Comparison of ENCODE assay signal across 11 cellular contexts in the genomic region with DNA sequence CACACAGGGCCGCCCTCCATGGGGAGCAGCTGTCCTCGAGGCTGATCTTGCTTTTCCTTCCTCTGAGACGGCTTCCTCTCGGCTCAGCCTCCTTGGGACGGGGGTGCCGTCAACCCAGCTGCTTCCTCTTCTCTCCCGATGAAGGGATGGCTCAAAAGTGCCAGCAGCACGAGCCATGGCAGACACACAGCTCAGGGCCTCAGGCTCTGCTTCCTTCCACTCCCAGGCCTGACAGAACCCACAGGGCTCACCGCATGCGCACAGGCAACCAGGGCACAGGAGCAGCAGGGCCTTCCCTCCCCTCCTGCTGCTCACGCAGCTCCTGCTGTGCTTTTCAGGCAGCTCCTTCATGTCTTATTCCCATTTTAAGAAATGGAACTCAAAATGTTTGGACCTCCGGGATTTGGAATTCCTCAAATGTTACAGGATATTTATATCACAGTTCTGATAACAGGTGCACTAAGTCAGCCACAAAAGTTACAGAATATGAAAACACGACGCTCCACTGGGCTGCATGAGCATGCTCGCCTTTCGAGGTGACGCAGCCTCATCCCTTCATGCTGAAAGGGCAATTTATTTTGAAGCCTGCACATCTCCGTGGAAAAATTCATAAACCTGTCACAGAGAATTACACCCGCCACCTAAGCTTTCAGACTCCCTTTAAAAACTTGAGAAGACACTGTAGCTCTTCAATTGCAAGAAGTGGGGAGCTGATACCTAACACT.
DNase-seq lines count a peak whose midpoint lies in the region; ATAC-seq and TF ChIP-seq lines count a peak whose summit lies in the region.
"Had no signal": no experiment of that assay in that cellular context is flagged by ENCODE, and none has a peak within 500 bp of the region (broad histone marks: within the 10 kb centered on the region; RNA-seq: fewer than 3 reads in every experiment).

No MANE protein-coding gene starts in this region.

- H3K27me3 Mint-ChIP-seq in MCF 10A (ENCODE audit: insufficient read depth, unreplicated experiment) (no peaks in the 10 kb centered on the region), osteocyte (ENCODE audit: unreplicated experiment) (no peaks in the 10 kb centered on the region)

- H3K4me1 Mint-ChIP-seq in MCF 10A (ENCODE audit: insufficient read depth, unreplicated experiment): peaks cover 21% of the 10 kb centered on the region
- H3K4me1 Mint-ChIP-seq in osteocyte (ENCODE audit: unreplicated experiment): peaks cover 41% of the 10 kb centered on the region

- peak overlapping the region; percentile 2 for H3K27ac Mint-ChIP-seq in MCF 10A (ENCODE audit: low read depth, unreplicated experiment)
- peak overlapping the region; percentile 67 for H3K27ac Mint-ChIP-seq in osteocyte (ENCODE audit: unreplicated experiment)

- CTCF ChIA-PET in MCF 10A (lab: Yijun Ruan, JAX): no interaction called here

- H3K36me3 Mint-ChIP-seq in MCF 10A (ENCODE audit: insufficient read depth, unreplicated experiment) (peaks cover 4% of the 10 kb centered on the region), osteocyte (ENCODE audit: unreplicated experiment) (no peaks in the 10 kb centered on the region)

- no peak for TF ChIP-seq POLR2A in breast epithelium (IDR thresholded peaks at IDR 0.05)

- H3K4me3 Mint-ChIP-seq in MCF 10A (ENCODE audit: unreplicated experiment): no peak overlapping the region
- H3K4me3 Mint-ChIP-seq in osteocyte (ENCODE audit: unreplicated experiment): no peak overlapping the region

- BruUV-seq in MCF 10A (replicated peaks; lab: Mats Ljungman, UMichigan): no TSS peak

- no peak overlapping the region for H3K27ac ChIP-seq in breast epithelium

- no peak overlapping the region for H3K4me3 ChIP-seq in breast epithelium

- TF ChIP-seq CTCF in MCF 10A (IDR thresholded peaks at IDR 0.05; ENCODE audit: unreplicated experiment) (no peak), breast epithelium (IDR thresholded peaks at IDR 0.05) (no peak), osteocyte (IDR thresholded peaks at IDR 0.05) (no peak)

- no peaks in the 10 kb centered on the region for H3K9me3 ChIP-seq in breast epithelium

- intact Hi-C loops in MCF 10A (cut with micrococcal nuclease) (no loop called here), breast epithelium (cut with DNase I; ENCODE audit: low total_unique reads) (no loop called here), left cardiac atrium (cut with DNase I) (no loop called here)

- no peaks in the 10 kb centered on the region for H3K36me3 ChIP-seq in breast epithelium

- no peaks in the 10 kb centered on the region for H3K4me1 ChIP-seq in breast epithelium

- ATAC-seq in left cardiac atrium (peak; percentile 69 to 74), HG03565 (IDR thresholded peaks at IDR 0.05; ENCODE audit: unreplicated experiment) (no peak)

- no peak for DNase-seq in MCF 10A (ENCODE audit: unreplicated experiment)
- DNase-seq in breast epithelium (ENCODE audit: low spot score in 2 of 2): no peak
- peak; percentile 39 for DNase-seq in left cardiac atrium
- no peak for DNase-seq in osteocyte (ENCODE audit: extremely low spot score, unreplicated experiment)
- DNase-seq in SHP77 (lab: John Stamatoyannopoulos, UW): no peak
- DNase-seq in NCI-H146 (lab: John Stamatoyannopoulos, UW): no peak
- no peak for DNase-seq in NK-92 (lab: John Stamatoyannopoulos, UW; ENCODE audit: unreplicated experiment)
- DNase-seq: DMS79, NCI-H1436, T-helper 2 cell had no signal

- no peaks in the 10 kb centered on the region for H3K9me3 Mint-ChIP-seq in MCF 10A (ENCODE audit: unreplicated experiment)
- H3K9me3 Mint-ChIP-seq in osteocyte (ENCODE audit: unreplicated experiment): no peaks in the 10 kb centered on the region

- H3K27me3 ChIP-seq in breast epithelium: no peaks in the 10 kb centered on the region

- POLR2A ChIA-PET in MCF 10A (lab: Yijun Ruan, JAX): interaction anchor here (1.9 kb wide), 1 partner anchor 11 kb away, joined by 9 read pairs; no protein-coding TSS in a partner anchor
